Comparison of ENCODE assay signal across 2 cellular contexts in genomic region chr3:125168711-125169410, GRCh38.
TF ChIP-seq lines count a peak whose summit lies in the region.

No MANE protein-coding gene starts in this region.

TF ChIP-seq in HEK293, 187 proteins besides CTCF, POLR2A, EP300 and RAD21 (continued from another document):
- TF ChIP-seq PRDM10 (tag by site-specific recombination; IDR thresholded peaks at IDR 0.05): peak; percentile 71

TF ChIP-seq in SK-N-SH, 30 proteins besides CTCF, POLR2A, EP300 and RAD21 (continued from another document):
- TF ChIP-seq REST (IDR thresholded peaks at IDR 0.05; ENCODE audit: low read depth, low read length): no peak
- TF ChIP-seq FOXJ3 (CRISPR knock-in tag; IDR thresholded peaks at IDR 0.05): no peak
- TF ChIP-seq RXRA (IDR thresholded peaks at IDR 0.05; ENCODE audit: borderline replicate concordance, low read depth): no peak
- no peak for TF ChIP-seq ZBTB33 (IDR thresholded peaks at IDR 0.05; ENCODE audit: borderline replicate concordance, low read depth)
- no peak for TF ChIP-seq TAF1 (IDR thresholded peaks at IDR 0.05; ENCODE audit: borderline replicate concordance, low read depth, low read length)
- TF ChIP-seq TEAD4 (IDR thresholded peaks at IDR 0.05; ENCODE audit: borderline replicate concordance, insufficient read depth): no peak
